ENCODE assay signal across 13 cellular contexts in genomic region chr5:95771892-95772291, GRCh38.
"Had no signal": no experiment of that assay in that cellular context is flagged by ENCODE, and none has a peak within 500 bp of the region (broad histone marks: within the 10 kb centered on the region; RNA-seq: fewer than 3 reads in every experiment).

No MANE protein-coding gene starts in this region.

- H3K36me3 ChIP-seq: neutrophil had no signal

- ATAC-seq: stimulated activated naive CD8-positive, alpha-beta T cell treated with anti-CD3 and anti-CD28 coated beads, Interleukin-15, amount 100 ng/mL, for 72 hours had no signal

- H3K27me3 ChIP-seq: left lung, neutrophil, tibial nerve had no signal

- H3K4me3 ChIP-seq: left lung, psoas muscle, tibial nerve had no signal

- DNase-seq: activated CD4-positive, alpha-beta T cell treated with anti-CD3 and anti-CD28 coated beads, Interleukin-2, amount 50 U/mL, for 1 hour; activated naive CD4-positive, alpha-beta T cell treated with anti-CD3 and anti-CD28 coated beads, Interleukin-2, amount 50 U/mL, for 16 hours; left lung; naive B cell; SIG-M5; stimulated activated CD4-positive, alpha-beta T cell treated with anti-CD3 and anti-CD28 coated beads, Interleukin-15, amount 100 ng/mL, for 24 hours; stimulated activated CD4-positive, alpha-beta T cell treated with anti-CD3 and anti-CD28 coated beads, Interleukin-4, amount 100 ng/mL, for 4 hours; stimulated activated naive CD8-positive, alpha-beta T cell treated with anti-CD3 and anti-CD28 coated beads, Interleukin-15, amount 100 ng/mL, for 72 hours; T-helper 2 cell had no signal

- FAIRE-seq: TTC549 had no signal

- H3K9me3 ChIP-seq: left lung, neutrophil, psoas muscle, tibial nerve had no signal

- H3K27ac ChIP-seq: left lung, neutrophil, psoas muscle, tibial nerve had no signal
